ENCODE assay signal across 1 cellular context in genomic region chr19:43610493-43610892, GRCh38.
TF ChIP-seq lines count a peak whose summit lies in the region.

No MANE protein-coding gene starts in this region.

TF ChIP-seq in IMR-90, 13 proteins besides CTCF, POLR2A, EP300 and RAD21:
- TF ChIP-seq MAFK (IDR thresholded peaks at IDR 0.05; ENCODE audit: low read depth, low read length), result no peak
- TF ChIP-seq RCOR1 (IDR thresholded peaks at IDR 0.05; ENCODE audit: insufficient replicate concordance, low read length), result no peak
- TF ChIP-seq FOS (IDR thresholded peaks at IDR 0.05; ENCODE audit: low read depth, low read length), result no peak
- TF ChIP-seq SMC3 (IDR thresholded peaks at IDR 0.05; ENCODE audit: low read depth, low read length), result no peak
- TF ChIP-seq MAZ (IDR thresholded peaks at IDR 0.05; ENCODE audit: borderline replicate concordance, low read depth, low read length), result no peak
- TF ChIP-seq NFE2L2 (IDR thresholded peaks at IDR 0.05; ENCODE audit: low read depth, low read length), result no peak
- no peak for TF ChIP-seq CHD1 (IDR thresholded peaks at IDR 0.05; ENCODE audit: low read depth, low read length)
- no peak for TF ChIP-seq ELK1 (IDR thresholded peaks at IDR 0.05; ENCODE audit: borderline replicate concordance, low read depth, low read length)
- TF ChIP-seq RFX5 (IDR thresholded peaks at IDR 0.05; ENCODE audit: low read depth, low read length), result no peak
- no peak for TF ChIP-seq USF2 (IDR thresholded peaks at IDR 0.05; ENCODE audit: low read depth, low read length)
- TF ChIP-seq MXI1 (IDR thresholded peaks at IDR 0.05; ENCODE audit: borderline replicate concordance, low read depth, low read length), result no peak
- TF ChIP-seq BHLHE40 (IDR thresholded peaks at IDR 0.05; ENCODE audit: low read depth, low read length), result no peak
- TF ChIP-seq CEBPB (IDR thresholded peaks at IDR 0.05; ENCODE audit: low read depth, low read length), result no peak
TF ChIP-seq in IMR-90: peak in this region for 0.
